Comparison of ENCODE assay signal across 25 cellular contexts in genomic region chr2:54377901-54378493, GRCh38.
DNase-seq lines count a peak whose midpoint lies in the region; ATAC-seq, FAIRE-seq and TF ChIP-seq lines count a peak whose summit lies in the region.
"Had no signal": no experiment of that assay in that cellular context is flagged by ENCODE, and none has a peak within 500 bp of the region (broad histone marks: within the 10 kb centered on the region; RNA-seq: fewer than 3 reads in every experiment).

No MANE protein-coding gene starts in this region.

- no peaks in the 10 kb centered on the region for H3K9me3 Mint-ChIP-seq in neural progenitor cell
- H3K9me3 Mint-ChIP-seq: CD4-positive, alpha-beta T cell; CD8-positive, alpha-beta memory T cell had no signal

- H3K14ac ChIP-seq in H1 (ENCODE audit: insufficient read length): no peak overlapping the region

- no peak for TF ChIP-seq RAD21 in H1 (IDR thresholded peaks at IDR 0.05 in 1 of 2, conservative IDR thresholded peaks at IDR 0.05 in 1 of 2; ENCODE audit: low read depth in 2 of 2, low read length in 2 of 2)

- no peak overlapping the region for H2BK120ac ChIP-seq in H1 (replicated peaks; ENCODE audit: low read depth, low read length)

- H3K23me2 ChIP-seq in H1 (ENCODE audit: low read depth, low read length): no peaks in the 10 kb centered on the region

- H3K4me2 ChIP-seq in H1 (ENCODE audit: insufficient read depth in 1 of 2, low read depth in 2 of 2, low read length in 2 of 2): no peak overlapping the region
- peak overlapping the region; percentile 59 for H3K4me2 ChIP-seq in neural progenitor cell
- H3K4me2 ChIP-seq: BLaER1 treated with 17β-estradiol and CSF1 and Interleukin-3, amounts not matched to agents 10 nM and 100 nM had no signal

- ATAC-seq in HG02938 (IDR thresholded peaks at IDR 0.05; ENCODE audit: unreplicated experiment): no peak
- ATAC-seq: GM12878 had no signal

- no peaks in the 10 kb centered on the region for H3K36me3 Mint-ChIP-seq in neural progenitor cell
- H3K36me3 Mint-ChIP-seq: CD14-positive monocyte had no signal

- no peak overlapping the region for H4K8ac ChIP-seq in H1 (ENCODE audit: extremely low read depth, insufficient read depth, low read length)

- TF ChIP-seq POLR2A in H1 (IDR thresholded peaks at IDR 0.05; ENCODE audit: control extremely low read depth in 1 of 2, low read depth in 2 of 2, low read length in 2 of 2): no peak

- H3F3A ChIP-seq in neural progenitor cell (ENCODE audit: low read depth): peaks cover 19% of the 10 kb centered on the region

- H4K20me1 ChIP-seq in H1 (replicated peaks in 1 of 2; ENCODE audit: control insufficient read depth in 1 of 2, insufficient read depth in 2 of 2, low read length in 2 of 2) (no peaks in the 10 kb centered on the region), neural progenitor cell (ENCODE audit: low read depth) (no peaks in the 10 kb centered on the region)
- H4K20me1 ChIP-seq: BLaER1 treated with 17β-estradiol and CSF1 and Interleukin-3, amounts not matched to agents 10 nM and 100 nM had no signal

- no peaks in the 10 kb centered on the region for H3K79me1 ChIP-seq in H1 (ENCODE audit: low read depth, low read length)

- H3K4me1 ChIP-seq in HUES48 (ENCODE audit: control insufficient read depth, insufficient read depth, low read length) (peaks cover 6% of the 10 kb centered on the region; the same call in 1 of the 2 replicates), H1 (replicated peaks in 1 of 4; ENCODE audit: control insufficient read depth in 3 of 4, insufficient read depth in 4 of 4, low read length in 3 of 4) (peaks cover 0 to 18% (median 2%) of the 10 kb centered on the region in 4 experiments; a peak in 3 of 7 replicates), neural progenitor cell (peaks cover 11% of the 10 kb centered on the region), BE2C (no peaks in the 10 kb centered on the region)

- no peaks in the 10 kb centered on the region for H3K27me3 ChIP-seq in HUES48 (ENCODE audit: control insufficient read depth, insufficient read depth, low read length)
- 0 out of 7 replicates have a peak, but pooled peaks cover 0 to 3% (median 0%) of the 10 kb centered on the region in 4 experiments for H3K27me3 ChIP-seq in H1 (replicated peaks in 1 of 4; ENCODE audit: control insufficient read depth in 3 of 4, extremely low read depth in 1 of 4, insufficient read depth in 3 of 4, low read length in 3 of 4)
- no peaks in the 10 kb centered on the region for H3K27me3 ChIP-seq in neural progenitor cell
- no peaks in the 10 kb centered on the region for H3K27me3 ChIP-seq in BE2C
- H3K27me3 ChIP-seq: BLaER1 treated with 17β-estradiol and CSF1 and Interleukin-3, amounts not matched to agents 10 nM and 100 nM had no signal

- peak; percentile 62 for DNase-seq in NCI-H146 (lab: John Stamatoyannopoulos, UW)
- DNase-seq in NCI-H146 treated with DMSO at 0.1 percent for 48 hours (lab: John Stamatoyannopoulos, UW; ENCODE audit: unreplicated experiment): no peak
- no peak for DNase-seq in H1 (ENCODE audit: low read depth in 1 of 2, low spot score in 2 of 2)
- DNase-seq in neural progenitor cell (ENCODE audit: low spot score): peak; percentile 46
- DNase-seq in activated gamma-delta T cell treated with Interleukin-2 at 50 U/mL for 16 hours: no peak
- DNase-seq in BE2C: no peak
- DNase-seq: CD4-positive, alpha-beta T cell; CD8-positive, alpha-beta memory T cell; DMS 273 treated with DMSO at 0.1 percent for 48 hours; DMS79; EL; GDM1; GM23248; HCEC 1CT had no signal

- H3K27me3 Mint-ChIP-seq in neural progenitor cell (ENCODE audit: insufficient read depth, low read depth): peaks cover 6% of the 10 kb centered on the region

- TF ChIP-seq CTCF in H1 (IDR thresholded peaks at IDR 0.05; ENCODE audit: control extremely low read depth in 1 of 3, insufficient read depth in 1 of 3, low read depth in 1 of 3, low read length in 3 of 3) (no peak), neural progenitor cell (IDR thresholded peaks at IDR 0.05) (no peak), BE2C (IDR thresholded peaks at IDR 0.05; ENCODE audit: low read depth, low read length) (no peak)

- H3K4me3 ChIP-seq in HUES48 (ENCODE audit: low read depth, low read length) (no peak overlapping the region), H1 (ENCODE audit: extremely low read depth in 1 of 4, insufficient read depth in 2 of 4, low read depth in 3 of 4, low read length in 4 of 4) (no peak overlapping the region), neural progenitor cell (no peak overlapping the region), BE2C (ENCODE audit: low read depth, low read length) (no peak overlapping the region)
- H3K4me3 ChIP-seq: BLaER1 treated with 17β-estradiol and CSF1 and Interleukin-3, amounts not matched to agents 10 nM and 100 nM; GM12878; GM23248 had no signal

- H3K79me2 ChIP-seq in H1 (ENCODE audit: control insufficient read depth in 1 of 2, insufficient read depth in 2 of 2, low read length in 2 of 2) (no peaks in the 10 kb centered on the region), neural progenitor cell (ENCODE audit: low read depth) (no peaks in the 10 kb centered on the region)

- no peak overlapping the region for H2AK5ac ChIP-seq in H1 (ENCODE audit: low read depth, low read length)

- no peak for TF ChIP-seq EP300 in H1 (IDR thresholded peaks at IDR 0.05; ENCODE audit: borderline replicate concordance in 1 of 2, low read depth in 2 of 2, low read length in 2 of 2)

- CTCF ChIA-PET in H1 (lab: Charles Lee; ENCODE audit: partially characterized antibody): interaction anchor here (0.6 to 1.7 kb wide), 3 partner anchors 31 to 970 kb away, joined by 3 to 5 read pairs (median 3); no protein-coding TSS in a partner anchor

- no peak overlapping the region for H4K5ac ChIP-seq in H1 (ENCODE audit: insufficient read length, low read depth, low read length)

- H2BK5ac ChIP-seq in H1 (ENCODE audit: low read depth, low read length): no peak overlapping the region

- no peak overlapping the region for H2BK20ac ChIP-seq in H1 (ENCODE audit: low read length)

- no peak overlapping the region for H3K4me3 Mint-ChIP-seq in neural progenitor cell
- H3K4me3 Mint-ChIP-seq: B cell; CD14-positive monocyte; CD4-positive, alpha-beta T cell; CD8-positive, alpha-beta memory T cell had no signal

- H3K9me3 ChIP-seq in HUES48 (ENCODE audit: control insufficient read depth, insufficient read depth, low read length): no peaks in the 10 kb centered on the region
- H3K9me3 ChIP-seq in H1 (ENCODE audit: insufficient read depth in 2 of 2, low read depth in 1 of 2, low read length in 1 of 2): no peaks in the 10 kb centered on the region
- no peaks in the 10 kb centered on the region for H3K9me3 ChIP-seq in neural progenitor cell (ENCODE audit: low read depth)
- no peaks in the 10 kb centered on the region for H3K9me3 ChIP-seq in BE2C

- POLR2A ChIA-PET in H1 (lab: Charles Lee; ENCODE audit: partially characterized antibody): interaction anchor here (1.2 kb wide), 1 partner anchor 10 kb away, joined by 3 read pairs; no protein-coding TSS in a partner anchor

- WGBS in H1 (ENCODE audit: extremely low coverage in 1 of 2, insufficient coverage in 1 of 2, insufficient read length in 1 of 2, insufficient replicate concordance in 2 of 2, low coverage in 1 of 2, low lambda C conversion rate in 2 of 2, missing lambda C conversion rate in 1 of 2), 2 experiments: 68% methylated on average over 10 of the region's 10 CpGs; no CpG with 5 or more reads in 1 of the 2 experiments

- H3K4me1 Mint-ChIP-seq in neural progenitor cell: peaks cover 25% of the 10 kb centered on the region
- H3K4me1 Mint-ChIP-seq: B cell; CD14-positive monocyte; CD8-positive, alpha-beta memory T cell had no signal

- no peak overlapping the region for H3K27ac Mint-ChIP-seq in neural progenitor cell
- H3K27ac Mint-ChIP-seq: B cell; CD14-positive monocyte; CD4-positive, alpha-beta T cell; CD8-positive, alpha-beta memory T cell had no signal

- peak overlapping the region; percentile 55; the same call in 1 of the 2 replicates for H2AFZ ChIP-seq in H1 (ENCODE audit: low read length)
- H2AFZ ChIP-seq in neural progenitor cell (replicated peaks): no peak overlapping the region
- H2AFZ ChIP-seq: GM23248 had no signal

- no peak overlapping the region for H2BK15ac ChIP-seq in H1 (ENCODE audit: low read length)

- no peaks in the 10 kb centered on the region for H3K36me3 ChIP-seq in HUES48 (ENCODE audit: control insufficient read depth, insufficient read depth, low read length)
- H3K36me3 ChIP-seq in H1 (ENCODE audit: control insufficient read depth in 2 of 4, insufficient read depth in 4 of 4, low read length in 3 of 4): no peaks in the 10 kb centered on the region
- H3K36me3 ChIP-seq in neural progenitor cell: no peaks in the 10 kb centered on the region
- H3K36me3 ChIP-seq in BE2C: no peaks in the 10 kb centered on the region
- H3K36me3 ChIP-seq: BLaER1 treated with 17β-estradiol and CSF1 and Interleukin-3, amounts not matched to agents 10 nM and 100 nM had no signal

- FAIRE-seq in H1 (lab: Jason Lieb, UNC): no peak
- FAIRE-seq: A204.1, D721Med, GM12878, GM19239, H54 had no signal

- no peak overlapping the region for H3K18ac ChIP-seq in H1 (ENCODE audit: extremely low read depth, low read length)

- H3K27ac ChIP-seq in HUES48 (ENCODE audit: low read depth, low read length) (peak overlapping the region; percentile 2), H1 (ENCODE audit: low read depth, low read length) (no peak overlapping the region), neural progenitor cell (no peak overlapping the region)
- H3K27ac ChIP-seq: 22Rv1; BLaER1 treated with 17β-estradiol and CSF1 and Interleukin-3, amounts not matched to agents 10 nM and 100 nM; GM23248 had no signal

- no peak overlapping the region for H3K9ac ChIP-seq in HUES48 (ENCODE audit: low read depth, low read length)
- no peak overlapping the region for H3K9ac ChIP-seq in H1 (replicated peaks in 1 of 4; ENCODE audit: extremely low read depth in 1 of 4, low read depth in 3 of 4, low read length in 3 of 4)
- H3K9ac ChIP-seq in neural progenitor cell: no peak overlapping the region
- H3K9ac ChIP-seq: BLaER1 treated with 17β-estradiol and CSF1 and Interleukin-3, amounts not matched to agents 10 nM and 100 nM; GM23248 had no signal

- no peak overlapping the region for H4K91ac ChIP-seq in H1 (replicated peaks; ENCODE audit: insufficient read length, low read length)

- no peak overlapping the region for H3K23ac ChIP-seq in H1 (ENCODE audit: insufficient read length)

- H2BK12ac ChIP-seq in H1 (ENCODE audit: low read depth, low read length): no peak overlapping the region

- no peak overlapping the region for H3K56ac ChIP-seq in H1 (replicated peaks; ENCODE audit: insufficient read length, low read depth, low read length)

- H3K4ac ChIP-seq in H1 (replicated peaks; ENCODE audit: insufficient read length, low read depth, low read length): no peak overlapping the region

TF ChIP-seq in H1, 55 proteins besides CTCF, POLR2A, EP300 and RAD21 (continues in another document):
- TF ChIP-seq PHF8 (conservative IDR thresholded peaks at IDR 0.05; ENCODE audit: low read depth, low read length): no peak
- no peak for TF ChIP-seq TBP (IDR thresholded peaks at IDR 0.05; ENCODE audit: low read depth, low read length)
- no peak for TF ChIP-seq YY1 (IDR thresholded peaks at IDR 0.05; ENCODE audit: low read depth, low read length)
- no peak for TF ChIP-seq RFX5 (IDR thresholded peaks at IDR 0.05; ENCODE audit: borderline replicate concordance, low read depth, low read length)
- TF ChIP-seq EGR1 (IDR thresholded peaks at IDR 0.05; ENCODE audit: borderline replicate concordance, low read depth, low read length): no peak
- TF ChIP-seq CEBPB (IDR thresholded peaks at IDR 0.05; ENCODE audit: low read depth, low read length): no peak

Comparison
In these comparisons a context has a peak if more than half of its experiments do, and no peak if none do; other contexts are left out.
1. DNase-seq: peak in NCI-H146 (single experiment) and neural progenitor cell (single experiment); none in NCI-H146 treated with DMSO at 0.1 percent for 48 hours (single experiment), H1 (0 of 2), activated gamma-delta T cell treated with Interleukin-2 at 50 U/mL for 16 hours (single experiment) and BE2C (single experiment).